ENCODE assay signal across 9 cellular contexts in genomic region chr3:50189274-50189673, GRCh38. TPM values are rescaled to one million over a fixed set of nuclear protein-coding genes. Genes with fewer than 3 reads are reported as not detected.
A peak's percentile ranks its signal among the peaks of the same experiment; 100 is the strongest.
DNase-seq lines count a peak whose midpoint lies in the region; TF ChIP-seq lines count a peak whose summit lies in the region.
"Had no signal": no experiment of that assay in that cellular context is flagged by ENCODE, and none has a peak within 500 bp of the region (broad histone marks: within the 10 kb centered on the region; RNA-seq: fewer than 3 reads in every experiment).

No MANE protein-coding gene starts in this region.

- no peaks in the 10 kb centered on the region for H3K9me3 Mint-ChIP-seq in CD8-positive, alpha-beta memory T cell
- H3K9me3 Mint-ChIP-seq: activated B cell treated with CpG ODN at 0.5 μM for 24 hours had no signal

- H3K27me3 ChIP-seq in OCI-LY3 (ENCODE audit: low read depth, low read length), result no peaks in the 10 kb centered on the region
- H3K27me3 ChIP-seq in CD8-positive, alpha-beta memory T cell (ENCODE audit: insufficient read depth, low read length, poor library complexity, severe bottlenecking), result peaks cover 23% of the 10 kb centered on the region

- no peak overlapping the region for H2AFZ ChIP-seq in OCI-LY3 (ENCODE audit: low read depth, low read length)

- H3K27ac Mint-ChIP-seq in CD8-positive, alpha-beta memory T cell, result no peak overlapping the region
- H3K27ac Mint-ChIP-seq: activated B cell treated with CpG ODN at 0.5 μM for 24 hours had no signal

- no peaks in the 10 kb centered on the region for H4K20me1 ChIP-seq in OCI-LY3 (ENCODE audit: insufficient read depth, low read length)

- no peak overlapping the region for H3K4me2 ChIP-seq in OCI-LY3 (ENCODE audit: low read length)

- peaks cover 4 to 8% of the 10 kb centered on the region in 2 donors for H3K27me3 Mint-ChIP-seq in CD8-positive, alpha-beta memory T cell

- H3K4me3 ChIP-seq in OCI-LY3 (ENCODE audit: low read length) (no peak overlapping the region), astrocyte of the spinal cord (ENCODE audit: low read depth, low read length) (no peak overlapping the region)
- H3K4me3 ChIP-seq in CD8-positive, alpha-beta memory T cell (ENCODE audit: low read length), result no peak overlapping the region

- CTCF ChIA-PET in CD8-positive, alpha-beta memory T cell (lab: Charles Lee), result interaction anchor here (1.1 to 1.5 kb wide), 2 partner anchors 38 to 83 kb away, joined by 3 to 5 read pairs; no protein-coding TSS in a partner anchor

- in situ Hi-C loops in astrocyte of the spinal cord (cut with HindIII; ENCODE audit: low sequenced_read_pairs), result no loop called here

- H3K4me3 Mint-ChIP-seq in CD8-positive, alpha-beta memory T cell, result no peak overlapping the region
- H3K4me3 Mint-ChIP-seq: activated B cell treated with CpG ODN at 0.5 μM for 24 hours had no signal

- no peaks in the 10 kb centered on the region for H3K36me3 ChIP-seq in OCI-LY3 (replicated peaks; ENCODE audit: low read depth, low read length)
- H3K36me3 ChIP-seq in CD8-positive, alpha-beta memory T cell (ENCODE audit: insufficient read depth, low read length), result no peaks in the 10 kb centered on the region

- TF ChIP-seq CTCF in OCI-LY3 (IDR thresholded peaks at IDR 0.05; ENCODE audit: low read depth, low read length), result peak; percentile 82
- peak; percentile 94 for TF ChIP-seq CTCF in astrocyte of the spinal cord (IDR thresholded peaks at IDR 0.05; ENCODE audit: low read depth, low read length)

- H3K27ac ChIP-seq in OCI-LY3 (ENCODE audit: low read length), result no peak overlapping the region
- no peak overlapping the region for H3K27ac ChIP-seq in CD8-positive, alpha-beta memory T cell (ENCODE audit: low read depth, low read length)

- POLR2A ChIA-PET in CD8-positive, alpha-beta memory T cell (lab: Charles Lee), result interaction anchor here (1.1 kb wide), 1 partner anchor 33 kb away, joined by 4 read pairs; no protein-coding TSS in a partner anchor

- H3K79me2 ChIP-seq in OCI-LY3 (ENCODE audit: low read length), result no peaks in the 10 kb centered on the region

- peaks cover 1 to 13% (median 2%) of the 10 kb centered on the region in 3 donors for H3K4me1 Mint-ChIP-seq in CD8-positive, alpha-beta memory T cell

- H3K9ac ChIP-seq in OCI-LY3 (ENCODE audit: low read length), result no peak overlapping the region

- DNase-seq in DMS79 (lab: John Stamatoyannopoulos, UW) (peak; percentile 14), HT-29 (ENCODE audit: low spot score) (peak; percentile 82), astrocyte of the spinal cord (ENCODE audit: low read depth, low spot score) (peak; percentile 79), iPS DF 19.7 (ENCODE audit: low read depth, low spot score) (peak; percentile 70)
- peak; percentile 20 for DNase-seq in stimulated activated CD4-positive, alpha-beta T cell treated with anti-CD3 and anti-CD28 coated beads, Interleukin-12 subunit alpha, Interleukin-12 subunit beta, amount 100 ng/mL, for 4 hours
- no peak for DNase-seq in activated effector memory CD4-positive, alpha-beta T cell treated with Interleukin-2 at 50 U/mL for 16 hours
- no peak for DNase-seq in CD8-positive, alpha-beta memory T cell
- DNase-seq: activated B cell treated with CpG ODN at 0.5 μM for 24 hours had no signal

- no peaks in the 10 kb centered on the region for H3K9me3 ChIP-seq in OCI-LY3 (ENCODE audit: insufficient read depth, low read length)
- no peaks in the 10 kb centered on the region for H3K9me3 ChIP-seq in CD8-positive, alpha-beta memory T cell (ENCODE audit: low read length)

- H3K4me1 ChIP-seq in OCI-LY3 (ENCODE audit: low read length), result no peaks in the 10 kb centered on the region
- H3K4me1 ChIP-seq in CD8-positive, alpha-beta memory T cell (ENCODE audit: insufficient read depth, low read length), result peaks cover 16% of the 10 kb centered on the region

- no peaks in the 10 kb centered on the region for H3K36me3 Mint-ChIP-seq in CD8-positive, alpha-beta memory T cell

RNA-seq across cellular contexts. Expression of gene GNAT1, which starts 2.1 kb away (rescaled TPM):
- total RNA-seq in HT-29 (2014; rRNA removed; shearing (Covaris generic)), result 0.18 TPM in 1 of 2 replicates, not detected in the other
- not detected for total RNA-seq in CD8-positive, alpha-beta memory T cell
- polyA plus RNA-seq in CD8-positive, alpha-beta memory T cell, result not detected
- total RNA-seq: activated B cell treated with CpG ODN at 0.5 μM for 24 hours had no signal

RNA-seq across cellular contexts. Expression of gene SLC38A3, which starts 15.8 kb away (rescaled TPM):
- 0.70 TPM in 1 of 2 replicates, not detected in the other for total RNA-seq in HT-29 (2014; rRNA removed; shearing (Covaris generic))
- total RNA-seq in CD8-positive, alpha-beta memory T cell, result not detected
- polyA plus RNA-seq in CD8-positive, alpha-beta memory T cell, result not detected
- total RNA-seq: activated B cell treated with CpG ODN at 0.5 μM for 24 hours had no signal

RNA-seq across cellular contexts. Expression of gene SEMA3F, which starts 34.1 kb away (rescaled TPM):
- total RNA-seq in HT-29 (2014; rRNA removed; shearing (Covaris generic)), result 14.6 and 16.5 TPM in 2 replicates
- not detected for total RNA-seq in CD8-positive, alpha-beta memory T cell
- polyA plus RNA-seq in CD8-positive, alpha-beta memory T cell, result not detected
- total RNA-seq: activated B cell treated with CpG ODN at 0.5 μM for 24 hours had no signal

RNA-seq across cellular contexts. Expression of gene GNAI2, which starts 46.7 kb away (rescaled TPM):
- 167 and 168 TPM in 2 replicates for total RNA-seq in HT-29 (2014; rRNA removed; shearing (Covaris generic))
- 100 to 1,000 TPM; 259 to 265 TPM for total RNA-seq in CD8-positive, alpha-beta memory T cell
- 665 TPM for polyA plus RNA-seq in CD8-positive, alpha-beta memory T cell

Comparison
In these comparisons a context has a peak if more than half of its experiments do, and no peak if none do; other contexts are left out.
1. DNase-seq: peak in DMS79 (single experiment), HT-29 (single experiment), astrocyte of the spinal cord (single experiment), iPS DF 19.7 (single experiment) and stimulated activated CD4-positive, alpha-beta T cell treated with anti-CD3 and anti-CD28 coated beads, Interleukin-12 subunit alpha, Interleukin-12 subunit beta, amount 100 ng/mL, for 4 hours (single experiment); none in activated effector memory CD4-positive, alpha-beta T cell treated with Interleukin-2 at 50 U/mL for 16 hours (single experiment) and CD8-positive, alpha-beta memory T cell (0 of 5).
2. RNA of gene SEMA3F, which starts 34.1 kb away (total RNA-seq): 14.6 to 16.5 TPM in HT-29; not detected in CD8-positive, alpha-beta memory T cell; every median in the first group is over 10 times any median in the second.